ENCODE assay signal across 36 cellular contexts in the genomic region with DNA sequence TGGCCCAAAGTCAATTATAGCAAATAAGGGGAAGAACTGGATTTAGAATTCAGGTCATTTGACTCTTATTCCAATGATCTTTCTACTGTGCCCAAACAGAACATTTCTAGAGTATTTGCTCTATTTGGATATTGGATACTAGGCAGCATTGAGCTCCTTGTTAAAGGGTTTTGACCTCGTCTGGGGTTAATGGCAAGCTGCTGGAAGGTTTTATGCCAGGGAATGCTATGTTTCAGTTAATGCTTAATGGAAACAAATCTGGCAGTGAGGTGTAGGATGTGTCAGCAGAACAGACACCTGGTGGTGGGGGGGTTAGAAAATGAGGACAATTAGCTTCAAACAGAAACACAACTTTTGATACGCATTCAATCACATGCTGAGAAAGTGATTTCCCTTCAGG. TPM values are rescaled to one million over a fixed set of nuclear protein-coding genes. Genes with fewer than 3 reads are reported as not detected.
"Had no signal": no experiment of that assay in that cellular context is flagged by ENCODE, and none has a peak within 500 bp of the region (broad histone marks: within the 10 kb centered on the region; RNA-seq: fewer than 3 reads in every experiment).

No MANE protein-coding gene starts in this region.

- H3K27ac ChIP-seq: left ventricle myocardium inferior, pancreas, psoas muscle, right atrium auricular region, right lobe of liver, tibial nerve, vagina had no signal

- H3K9me3 ChIP-seq: left ventricle myocardium inferior, pancreas, psoas muscle, right atrium auricular region, right lobe of liver, tibial nerve, vagina had no signal

- H3K36me3 ChIP-seq: left ventricle myocardium inferior, pancreas, right atrium auricular region, tibial nerve, vagina had no signal

- DNase-seq: hippocampal formation; kidney glomerular epithelial cell; left colon; left ventricle myocardium inferior; mesendoderm; naive thymus-derived CD4-positive, alpha-beta T cell; nucleus accumbens; pancreas; psoas muscle; right lobe of liver; stimulated activated CD4-positive, alpha-beta T cell treated with anti-CD3 and anti-CD28 coated beads, Interleukin-1b, Interleukin-23, amount 100 ng/mL, for 48 hours; stimulated activated CD4-positive, alpha-beta T cell treated with anti-CD3 and anti-CD28 coated beads, Interleukin-2, amount 100 ng/mL, for 48 hours; stimulated activated CD4-positive, alpha-beta T cell treated with anti-CD3 and anti-CD28 coated beads, Interleukin-4, amount 100 ng/mL, for 4 hours; stimulated activated CD8-positive, alpha-beta memory T cell treated with anti-CD3 and anti-CD28 coated beads, Interleukin-4, amount 100 ng/mL, for 48 hours; stimulated activated naive CD4-positive, alpha-beta T cell treated with Interleukin-2 at 50 U/mL for 16 hours; stimulated activated naive CD8-positive, alpha-beta T cell treated with anti-CD3 and anti-CD28 coated beads, Interleukin-15, amount 100 ng/mL, for 72 hours; substantia nigra had no signal

- H3K36me3 Mint-ChIP-seq: naive thymus-derived CD4-positive, alpha-beta T cell; natural killer cell treated with Interleukin-12 subunit alpha and Interleukin-12 subunit beta and Interleukin-15 and Interleukin-18, amount 100 ng/mL, for 72 hours; stimulated activated memory B cell treated with anti-CD40 and anti-IgM and Interleukin-4, amounts not matched to agents 10 μg/mL and 1 μg/mL and 100 μg/mL, for 72 hours; type B pancreatic cell had no signal

- H3K9me3 Mint-ChIP-seq: natural killer cell treated with Interleukin-12 subunit alpha and Interleukin-12 subunit beta and Interleukin-15 and Interleukin-18, amount 100 ng/mL, for 72 hours; stimulated activated memory B cell treated with anti-CD40 and anti-IgM and Interleukin-4, amounts not matched to agents 10 μg/mL and 1 μg/mL and 100 μg/mL, for 72 hours; stimulated activated naive CD8-positive, alpha-beta T cell treated with anti-CD3 and anti-CD28 coated beads, Interleukin-15, amount 100 ng/mL, for 72 hours had no signal

- H3K27ac Mint-ChIP-seq: mesothelial cell of epicardium; naive thymus-derived CD4-positive, alpha-beta T cell; natural killer cell treated with Interleukin-12 subunit alpha and Interleukin-12 subunit beta and Interleukin-15 and Interleukin-18, amount 100 ng/mL, for 72 hours; stimulated activated memory B cell treated with anti-CD40 and anti-IgM and Interleukin-4, amounts not matched to agents 10 μg/mL and 1 μg/mL and 100 μg/mL, for 72 hours; stimulated activated naive CD8-positive, alpha-beta T cell treated with anti-CD3 and anti-CD28 coated beads, Interleukin-15, amount 100 ng/mL, for 72 hours; type B pancreatic cell had no signal

- H3K4me2 ChIP-seq: smooth muscle cell had no signal

- H3K27me3 ChIP-seq: pancreas, right atrium auricular region, right lobe of liver, tibial nerve, vagina had no signal

- H3K4me3 ChIP-seq: left ventricle myocardium inferior, lung, pancreas, psoas muscle, right atrium auricular region, right lobe of liver, smooth muscle cell, tibial nerve, vagina had no signal

- H3K4me3 Mint-ChIP-seq: mesothelial cell of epicardium; naive thymus-derived CD4-positive, alpha-beta T cell; natural killer cell treated with Interleukin-12 subunit alpha and Interleukin-12 subunit beta and Interleukin-15 and Interleukin-18, amount 100 ng/mL, for 72 hours; stimulated activated memory B cell treated with anti-CD40 and anti-IgM and Interleukin-4, amounts not matched to agents 10 μg/mL and 1 μg/mL and 100 μg/mL, for 72 hours; stimulated activated naive CD8-positive, alpha-beta T cell treated with anti-CD3 and anti-CD28 coated beads, Interleukin-15, amount 100 ng/mL, for 72 hours; type B pancreatic cell had no signal

- H3K4me1 ChIP-seq: left ventricle myocardium inferior, pancreas, psoas muscle, right atrium auricular region, tibial nerve, vagina had no signal

- ATAC-seq: left colon; naive thymus-derived CD4-positive, alpha-beta T cell; natural killer cell treated with Interleukin-12 subunit alpha and Interleukin-12 subunit beta and Interleukin-15 and Interleukin-18, amount 100 ng/mL, for 72 hours; pancreas; psoas muscle; right lobe of liver; stimulated activated memory B cell treated with anti-CD40 and anti-IgM and Interleukin-4, amounts not matched to agents 10 μg/mL and 1 μg/mL and 100 μg/mL, for 72 hours; stimulated activated naive CD8-positive, alpha-beta T cell treated with anti-CD3 and anti-CD28 coated beads, Interleukin-15, amount 100 ng/mL, for 72 hours had no signal

- H3K4me1 Mint-ChIP-seq: naive thymus-derived CD4-positive, alpha-beta T cell; stimulated activated memory B cell treated with anti-CD40 and anti-IgM and Interleukin-4, amounts not matched to agents 10 μg/mL and 1 μg/mL and 100 μg/mL, for 72 hours; stimulated activated naive CD8-positive, alpha-beta T cell treated with anti-CD3 and anti-CD28 coated beads, Interleukin-15, amount 100 ng/mL, for 72 hours had no signal

- FAIRE-seq: keratinocyte, pancreas had no signal

RNA-seq across cellular contexts. Expression of gene AGXT2, which starts 51.5 kb away (rescaled TPM):
- total RNA-seq: left colon; left ventricle myocardium inferior; lower leg skin; lung; mesothelial cell of epicardium; mononuclear cell; myocyte; naive thymus-derived CD4-positive, alpha-beta T cell; natural killer cell treated with Interleukin-12 subunit alpha and Interleukin-12 subunit beta and Interleukin-15 and Interleukin-18, amount 100 ng/mL, for 72 hours; osteoblast; pancreas; posterior vena cava; psoas muscle; right atrium auricular region; skeletal muscle tissue; smooth muscle cell; temporal lobe; tibial nerve; ureter; vagina had no signal
- polyA plus RNA-seq: keratinocyte; lung; naive thymus-derived CD4-positive, alpha-beta T cell; neural cell; pancreas; psoas muscle; smooth muscle cell had no signal
